In genomic region chr11:130916238-130916855, GRCh38 we compare ENCODE assay signal across 1 cellular context.
TF ChIP-seq lines count a peak whose summit lies in the region.

SNX19 (minus strand) TSS chr11:130916479; CDS start chr11:130915939, 540 bp downstream.

TF ChIP-seq in GM12878, 131 proteins besides CTCF, POLR2A, EP300 and RAD21 (continued from another document and continues in another):
- TF ChIP-seq NFXL1 (IDR thresholded peaks at IDR 0.05; ENCODE audit: borderline replicate concordance) (no peak), FOXK2 (IDR thresholded peaks at IDR 0.05) (no peak), MTA3 (IDR thresholded peaks at IDR 0.05; ENCODE audit: borderline replicate concordance, low read length) (no peak), ZBTB4 (CRISPR knock-in tag; IDR thresholded peaks at IDR 0.05) (no peak), SMC3 (IDR thresholded peaks at IDR 0.05; ENCODE audit: borderline replicate concordance, low read length) (peak; percentile 32; the same call in 1 of the 2 replicates), PAX5 (IDR thresholded peaks at IDR 0.05; ENCODE audit: borderline replicate concordance, low read depth, low read length) (no peak), ZSCAN29 (IDR thresholded peaks at IDR 0.05) (peak; percentile 93), STAT3 (IDR thresholded peaks at IDR 0.05; ENCODE audit: low read depth, low read length) (no peak), IKZF1 (conservative IDR thresholded peaks at IDR 0.05) (peak; percentile 88), ZBTB11 (CRISPR knock-in tag; IDR thresholded peaks at IDR 0.05) (no peak), CHD2 (IDR thresholded peaks at IDR 0.05; ENCODE audit: borderline replicate concordance, low read depth, low read length) (no peak; the same call in 1 of the 2 replicates), HDAC2 (IDR thresholded peaks at IDR 0.05) (no peak), EZH2 (IDR thresholded peaks at IDR 0.05; ENCODE audit: borderline replicate concordance, control insufficient read depth, low read depth, low read length) (no peak), KLF5 (IDR thresholded peaks at IDR 0.05; ENCODE audit: partially characterized antibody) (peak; percentile 84), HCFC1 (IDR thresholded peaks at IDR 0.05; ENCODE audit: low read length) (peak; percentile 72), SIX5 (IDR thresholded peaks at IDR 0.05; ENCODE audit: low read depth, low read length, severe bottlenecking) (peak; percentile 32), RELB (IDR thresholded peaks at IDR 0.05; ENCODE audit: low read depth) (no peak), ZNF384 (IDR thresholded peaks at IDR 0.05; ENCODE audit: borderline replicate concordance, low read depth, low read length) (no peak), ZNF207 (IDR thresholded peaks at IDR 0.05; ENCODE audit: borderline replicate concordance) (peak; percentile 88), ZNF274 (IDR thresholded peaks at IDR 0.05; ENCODE audit: insufficient read depth, insufficient read length) (no peak), RBBP5 (conservative IDR thresholded peaks at IDR 0.05) (no peak), NFYA (IDR thresholded peaks at IDR 0.05; ENCODE audit: borderline replicate concordance, low read depth, low read length) (no peak), NBN (IDR thresholded peaks at IDR 0.05) (no peak), SIN3A (IDR thresholded peaks at IDR 0.05; ENCODE audit: low read depth, low read length) (peak; percentile 85), TCF7 (IDR thresholded peaks at IDR 0.05; ENCODE audit: borderline replicate concordance) (no peak), JUND (IDR thresholded peaks at IDR 0.05; ENCODE audit: low read depth, low read length) (no peak), PRDM15 (CRISPR knock-in tag; IDR thresholded peaks at IDR 0.05) (no peak), E4F1 (IDR thresholded peaks at IDR 0.05; ENCODE audit: borderline replicate concordance, partially characterized antibody) (no peak), IKZF2 (IDR thresholded peaks at IDR 0.05) (no peak), ZNF24 (IDR thresholded peaks at IDR 0.05) (peak; percentile 57; the same call in 1 of the 2 replicates), RB1 (IDR thresholded peaks at IDR 0.05; ENCODE audit: borderline replicate concordance) (peak; percentile 91; the same call in 1 of the 2 replicates), BACH1 (IDR thresholded peaks at IDR 0.05; ENCODE audit: borderline replicate concordance) (peak; percentile 84), IRF4 (IDR thresholded peaks at IDR 0.05; ENCODE audit: low read depth, low read length) (no peak), FOXM1 (IDR thresholded peaks at IDR 0.05; ENCODE audit: low read depth, low read length) (no peak), MYB (IDR thresholded peaks at IDR 0.05; ENCODE audit: borderline replicate concordance, low read depth, low read length) (0 out of 2 replicates have a peak, but pooled peaks have one; percentile 36), RELA (IDR thresholded peaks at IDR 0.05; ENCODE audit: borderline replicate concordance, partially characterized antibody) (peak; percentile 74), IRF3 (IDR thresholded peaks at IDR 0.05) (0 out of 2 replicates have a peak, but pooled peaks have one; percentile 36), USF2 (IDR thresholded peaks at IDR 0.05; ENCODE audit: borderline replicate concordance, low read depth, low read length) (no peak), SP1 (IDR thresholded peaks at IDR 0.05; ENCODE audit: low read depth, low read length) (no peak), RFX5 (IDR thresholded peaks at IDR 0.05; ENCODE audit: low read depth, low read length) (peak; percentile 9; the same call in 1 of the 2 replicates), SKIL (IDR thresholded peaks at IDR 0.05; ENCODE audit: low read depth, poor library complexity, severe bottlenecking) (no peak), ATF2 (IDR thresholded peaks at IDR 0.05; ENCODE audit: low read length) (no peak; the same call in 1 of the 2 replicates), ZNF622 (IDR thresholded peaks at IDR 0.05) (no peak), POLR2AphosphoS5 (IDR thresholded peaks at IDR 0.05; ENCODE audit: low read length) (peak; percentile 92)
